ENCODE assay signal across 20 cellular contexts in the genomic region with DNA sequence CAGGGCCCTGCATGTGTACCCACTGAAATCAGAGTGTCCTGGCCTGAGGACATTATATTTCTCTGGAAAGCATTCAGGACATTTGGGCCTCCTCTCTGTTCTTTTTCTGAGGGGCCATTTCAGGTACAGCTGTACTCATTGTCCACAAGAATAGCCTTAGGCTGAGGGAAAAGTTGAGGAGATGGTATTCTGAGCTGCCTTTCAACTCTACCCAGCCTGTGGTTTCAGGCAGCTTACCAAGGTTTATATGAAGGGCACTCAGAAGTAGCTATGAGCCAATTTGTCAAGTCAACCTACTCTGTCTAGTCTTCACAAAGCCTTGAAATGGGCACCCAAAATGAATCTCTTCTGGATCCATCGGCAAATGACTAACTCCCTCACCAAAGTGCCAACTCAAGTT. TPM values are rescaled to one million over a fixed set of nuclear protein-coding genes. Genes with fewer than 3 reads are reported as not detected.
"Had no signal": no experiment of that assay in that cellular context is flagged by ENCODE, and none has a peak within 500 bp of the region (broad histone marks: within the 10 kb centered on the region; RNA-seq: fewer than 3 reads in every experiment).

No MANE protein-coding gene starts in this region.

- ATAC-seq: effector memory CD8-positive, alpha-beta T cell; naive thymus-derived CD8-positive, alpha-beta T cell had no signal

- H3K27me3 Mint-ChIP-seq: dendritic cell treated with granulocyte-macrophage colony-stimulating factor and Interleukin-4, amounts not matched to agents 40 ng/mL and 50 ng/mL, for 4 days; effector memory CD8-positive, alpha-beta T cell; naive thymus-derived CD8-positive, alpha-beta T cell had no signal

- H3K27ac ChIP-seq: esophagus squamous epithelium, left ventricle myocardium inferior, neutrophil, right atrium auricular region, suprapubic skin, tibial artery, vagina had no signal

- H3K4me3 Mint-ChIP-seq: dendritic cell treated with granulocyte-macrophage colony-stimulating factor and Interleukin-4, amounts not matched to agents 40 ng/mL and 50 ng/mL, for 4 days; effector memory CD8-positive, alpha-beta T cell; immature natural killer cell; naive thymus-derived CD8-positive, alpha-beta T cell had no signal

- H3K36me3 ChIP-seq: esophagus squamous epithelium, left ventricle myocardium inferior, neutrophil, right atrium auricular region, suprapubic skin, tibial artery, upper lobe of left lung, vagina had no signal

- H3K27ac Mint-ChIP-seq: dendritic cell treated with granulocyte-macrophage colony-stimulating factor and Interleukin-4, amounts not matched to agents 40 ng/mL and 50 ng/mL, for 4 days; effector memory CD8-positive, alpha-beta T cell; immature natural killer cell; naive thymus-derived CD8-positive, alpha-beta T cell had no signal

- H3K9me3 ChIP-seq: vagina had no signal

- H3K27me3 ChIP-seq: esophagus squamous epithelium, neutrophil, right atrium auricular region, suprapubic skin, tibial artery, upper lobe of left lung, vagina had no signal

- DNase-seq: effector memory CD8-positive, alpha-beta T cell; esophagus squamous epithelium; foreskin fibroblast; immature natural killer cell; left ventricle myocardium inferior; mesendoderm; naive thymus-derived CD8-positive, alpha-beta T cell; stimulated activated CD4-positive, alpha-beta T cell treated with anti-CD3 and anti-CD28 coated beads, Interleukin-2, amount 100 ng/mL, for 48 hours; stimulated activated naive CD4-positive, alpha-beta T cell treated with Interleukin-2 at 50 U/mL for 16 hours; tibial artery had no signal

- H3K4me1 Mint-ChIP-seq: immature natural killer cell; naive thymus-derived CD8-positive, alpha-beta T cell had no signal

- H3K4me1 ChIP-seq: left ventricle myocardium inferior, right atrium auricular region, suprapubic skin, tibial artery, vagina had no signal

- H3K4me3 ChIP-seq: esophagus squamous epithelium, left ventricle myocardium inferior, right atrium auricular region, smooth muscle cell, suprapubic skin, tibial artery, upper lobe of left lung, vagina had no signal

RNA-seq across cellular contexts. Expression of gene ATP13A4, which starts 9.4 kb away (rescaled TPM):
- total RNA-seq: epithelial cell of proximal tubule, lung microvascular endothelial cell, osteoblast, right atrium auricular region had no signal
